ENCODE assay signal across 1 cellular context in the genomic region with DNA sequence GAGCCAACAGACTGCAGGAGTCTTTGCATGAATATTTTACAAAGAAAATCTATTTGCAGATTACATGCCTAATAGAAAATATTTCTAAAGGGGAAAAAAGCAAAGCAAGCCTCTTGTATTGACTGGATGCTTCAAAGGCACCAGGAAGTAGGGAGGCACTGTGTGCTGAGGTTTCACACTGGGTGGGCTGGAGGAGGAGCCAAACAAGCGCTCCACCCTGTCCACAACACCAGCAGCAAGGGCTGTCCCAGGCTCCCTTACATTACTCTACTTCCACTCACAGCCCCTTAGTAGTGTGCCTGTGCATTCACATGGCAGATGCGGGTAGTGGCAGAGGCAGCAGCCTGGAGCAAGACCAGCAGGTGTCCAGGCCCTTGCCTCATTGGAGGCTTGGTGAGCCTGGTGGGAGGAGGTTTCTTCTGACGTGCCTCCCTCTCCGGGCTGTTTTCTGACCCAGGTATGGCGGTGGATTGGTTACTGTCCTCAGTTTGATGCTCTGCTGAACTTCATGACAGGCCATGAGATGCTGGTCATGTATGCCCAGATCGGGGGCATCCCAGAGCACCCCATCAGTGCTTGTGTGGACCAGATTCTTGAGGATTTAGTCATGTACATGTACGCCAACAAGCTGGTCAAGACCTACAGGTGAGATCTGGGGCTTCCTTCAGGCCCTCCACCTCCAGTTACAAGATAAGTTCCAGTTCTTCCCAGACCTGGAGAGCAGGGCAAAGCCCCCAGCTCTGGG.
TF ChIP-seq lines count a peak whose summit lies in the region.

No MANE protein-coding gene starts in this region.

TF ChIP-seq in HepG2, 621 proteins besides CTCF, POLR2A, EP300 and RAD21:
- TF ChIP-seq ZNF224 (CRISPR knock-in tag; IDR thresholded peaks at IDR 0.05) = no peak
- no peak for TF ChIP-seq ZNF207 (IDR thresholded peaks at IDR 0.05; ENCODE audit: borderline replicate concordance)
- TF ChIP-seq, protein P1, sequence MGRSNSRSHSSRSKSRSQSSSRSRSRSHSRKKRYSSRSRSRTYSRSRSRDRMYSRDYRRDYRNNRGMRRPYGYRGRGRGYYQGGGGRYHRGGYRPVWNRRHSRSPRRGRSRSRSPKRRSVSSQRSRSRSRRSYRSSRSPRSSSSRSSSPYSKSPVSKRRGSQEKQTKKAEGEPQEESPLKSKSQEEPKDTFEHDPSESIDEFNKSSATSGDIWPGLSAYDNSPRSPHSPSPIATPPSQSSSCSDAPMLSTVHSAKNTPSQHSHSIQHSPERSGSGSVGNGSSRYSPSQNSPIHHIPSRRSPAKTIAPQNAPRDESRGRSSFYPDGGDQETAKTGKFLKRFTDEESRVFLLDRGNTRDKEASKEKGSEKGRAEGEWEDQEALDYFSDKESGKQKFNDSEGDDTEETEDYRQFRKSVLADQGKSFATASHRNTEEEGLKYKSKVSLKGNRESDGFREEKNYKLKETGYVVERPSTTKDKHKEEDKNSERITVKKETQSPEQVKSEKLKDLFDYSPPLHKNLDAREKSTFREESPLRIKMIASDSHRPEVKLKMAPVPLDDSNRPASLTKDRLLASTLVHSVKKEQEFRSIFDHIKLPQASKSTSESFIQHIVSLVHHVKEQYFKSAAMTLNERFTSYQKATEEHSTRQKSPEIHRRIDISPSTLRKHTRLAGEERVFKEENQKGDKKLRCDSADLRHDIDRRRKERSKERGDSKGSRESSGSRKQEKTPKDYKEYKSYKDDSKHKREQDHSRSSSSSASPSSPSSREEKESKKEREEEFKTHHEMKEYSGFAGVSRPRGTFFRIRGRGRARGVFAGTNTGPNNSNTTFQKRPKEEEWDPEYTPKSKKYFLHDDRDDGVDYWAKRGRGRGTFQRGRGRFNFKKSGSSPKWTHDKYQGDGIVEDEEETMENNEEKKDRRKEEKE (IDR thresholded peaks at IDR 0.05) = no peak
TF ChIP-seq in HepG2: peak in this region for 0.
